In genomic region chr17:21749696-21750531, GRCh38 we compare ENCODE assay signal across 1 cellular context. TPM values are rescaled to one million over a fixed set of nuclear protein-coding genes. Genes with fewer than 3 reads are reported as not detected.
"Had no signal": no experiment of that assay in that cellular context is flagged by ENCODE, and none has a peak within 500 bp of the region (broad histone marks: within the 10 kb centered on the region; RNA-seq: fewer than 3 reads in every experiment).

No MANE protein-coding gene starts in this region.

RNA-seq across cellular contexts. Expression of gene KCNJ18, which starts 57.6 kb away (rescaled TPM):
- total RNA-seq: SK-MEL-5 had no signal
